Comparison of ENCODE assay signal across 38 cellular contexts in genomic region chr11:124313849-124314248, GRCh38. TPM values are rescaled to one million over a fixed set of nuclear protein-coding genes. Genes with fewer than 3 reads are reported as not detected.
"Had no signal": no experiment of that assay in that cellular context is flagged by ENCODE, and none has a peak within 500 bp of the region (broad histone marks: within the 10 kb centered on the region; RNA-seq: fewer than 3 reads in every experiment).

OR8D1 (minus strand) TSS chr11:124313949; CDS start chr11:124310766, 3,183 bp downstream.

- H3K4me1 Mint-ChIP-seq: activated B cell treated with CpG ODN at 0.5 μM for 24 hours; activated CD4-positive, alpha-beta memory T cell treated with anti-CD3 and anti-CD28 coated beads, Interleukin-2, amount 10 ng/mL, durations not matched to agents 7 days and 5 days; activated CD4-positive, alpha-beta T cell treated with anti-CD3 and anti-CD28 coated beads, Interleukin-2, amount 10 ng/mL, durations not matched to agents 7 days and 5 days; activated CD8-positive, alpha-beta memory T cell treated with anti-CD3 and anti-CD28 coated beads, Interleukin-2, amount 10 ng/mL, durations not matched to agents 7 days and 5 days; activated naive CD4-positive, alpha-beta T cell treated with anti-CD3 and anti-CD28 coated beads, Interleukin-2, amount 10 ng/mL, durations not matched to agents 7 days and 5 days; activated naive CD4-positive, alpha-beta T cell treated with anti-CD3 and anti-CD28 coated beads, Interleukin-2, amount 50 U/mL, for 24 hours; activated naive CD8-positive, alpha-beta T cell treated with anti-CD3 and anti-CD28 coated beads, Interleukin-2, amount 10 ng/mL, durations not matched to agents 7 days and 5 days; activated naive CD8-positive, alpha-beta T cell treated with anti-CD3 and anti-CD28 coated beads, Interleukin-2, amount 50 U/mL, for 24 hours; brain; central memory CD8-positive, alpha-beta T cell; T-cell had no signal

- H3K4me1 ChIP-seq: ascending aorta had no signal

- H3K36me3 Mint-ChIP-seq: activated CD8-positive, alpha-beta memory T cell treated with anti-CD3 and anti-CD28 coated beads, Interleukin-2, amount 10 ng/mL, durations not matched to agents 7 days and 5 days; activated naive CD4-positive, alpha-beta T cell treated with anti-CD3 and anti-CD28 coated beads, Interleukin-2, amount 10 ng/mL, durations not matched to agents 7 days and 5 days; activated naive CD4-positive, alpha-beta T cell treated with anti-CD3 and anti-CD28 coated beads, Interleukin-2, amount 50 U/mL, for 24 hours; activated naive CD8-positive, alpha-beta T cell; activated naive CD8-positive, alpha-beta T cell treated with anti-CD3 and anti-CD28 coated beads, Interleukin-2, amount 10 ng/mL, durations not matched to agents 7 days and 5 days; brain; T-cell had no signal

- H3K4me3 Mint-ChIP-seq: activated B cell treated with CpG ODN at 0.5 μM for 24 hours; activated CD4-positive, alpha-beta memory T cell treated with anti-CD3 and anti-CD28 coated beads, Interleukin-2, amount 10 ng/mL, durations not matched to agents 7 days and 5 days; activated CD4-positive, alpha-beta T cell treated with anti-CD3 and anti-CD28 coated beads, Interleukin-2, amount 10 ng/mL, durations not matched to agents 7 days and 5 days; activated CD8-positive, alpha-beta memory T cell treated with anti-CD3 and anti-CD28 coated beads, Interleukin-2, amount 10 ng/mL, durations not matched to agents 7 days and 5 days; activated CD8-positive, alpha-beta T cell treated with anti-CD3 and anti-CD28 coated beads, Interleukin-2, amount 10 ng/mL, durations not matched to agents 7 days and 5 days; activated naive CD4-positive, alpha-beta T cell treated with anti-CD3 and anti-CD28 coated beads, Interleukin-2, amount 10 ng/mL, durations not matched to agents 7 days and 5 days; activated naive CD4-positive, alpha-beta T cell treated with anti-CD3 and anti-CD28 coated beads, Interleukin-2, amount 50 U/mL, for 24 hours; activated naive CD8-positive, alpha-beta T cell; activated naive CD8-positive, alpha-beta T cell treated with anti-CD3 and anti-CD28 coated beads, Interleukin-2, amount 10 ng/mL, durations not matched to agents 7 days and 5 days; activated naive CD8-positive, alpha-beta T cell treated with anti-CD3 and anti-CD28 coated beads, Interleukin-2, amount 50 U/mL, for 24 hours; activated T-cell treated with anti-CD3 and anti-CD28 coated beads, Interleukin-2, amount 50 U/mL, for 24 hours; brain; central memory CD8-positive, alpha-beta T cell; T-cell; T-helper 1 cell treated with Interleukin-12 subunit alpha and Interleukin-12 subunit beta and Interleukin-4 antibody, amounts not matched to agents 30 μg/mL and 1 μg/mL, for 36 hours; T-helper 2 cell treated with Interferon-gamma antibody and Interleukin-4, amounts not matched to agents 5 μg/mL and 100 μg/mL, for 36 hours had no signal

- H3K9me3 ChIP-seq: ascending aorta had no signal

- H3K9me3 Mint-ChIP-seq: activated B cell treated with CpG ODN at 0.5 μM for 24 hours; activated CD4-positive, alpha-beta memory T cell treated with anti-CD3 and anti-CD28 coated beads, Interleukin-2, amount 10 ng/mL, durations not matched to agents 7 days and 5 days; activated CD4-positive, alpha-beta T cell treated with anti-CD3 and anti-CD28 coated beads, Interleukin-2, amount 10 ng/mL, durations not matched to agents 7 days and 5 days; activated naive CD4-positive, alpha-beta T cell treated with anti-CD3 and anti-CD28 coated beads, Interleukin-2, amount 10 ng/mL, durations not matched to agents 7 days and 5 days; activated naive CD4-positive, alpha-beta T cell treated with anti-CD3 and anti-CD28 coated beads, Interleukin-2, amount 50 U/mL, for 24 hours; activated naive CD8-positive, alpha-beta T cell treated with anti-CD3 and anti-CD28 coated beads, Interleukin-2, amount 10 ng/mL, durations not matched to agents 7 days and 5 days; activated naive CD8-positive, alpha-beta T cell treated with anti-CD3 and anti-CD28 coated beads, Interleukin-2, amount 50 U/mL, for 24 hours; activated T-cell treated with anti-CD3 and anti-CD28 coated beads, Interleukin-2, amount 50 U/mL, for 24 hours; activated T-helper 2 cell treated with anti-CD3 and anti-CD28 coated beads, Interferon-gamma antibody, Interleukin-2, Interleukin-4, amounts not matched to agents 10 μg/mL and 5 μg/mL and 100 μg/mL, durations not matched to agents 14 hours and 24 hours and 36 hours; brain; T-cell; T-helper 1 cell treated with Interleukin-12 subunit alpha and Interleukin-12 subunit beta and Interleukin-4 antibody, amounts not matched to agents 30 μg/mL and 1 μg/mL, for 36 hours; T-helper 2 cell treated with Interferon-gamma antibody and Interleukin-4, amounts not matched to agents 5 μg/mL and 100 μg/mL, for 36 hours had no signal

- H3K27me3 ChIP-seq: ascending aorta had no signal

- H3K27me3 Mint-ChIP-seq: activated CD4-positive, alpha-beta memory T cell treated with anti-CD3 and anti-CD28 coated beads, Interleukin-2, amount 10 ng/mL, durations not matched to agents 7 days and 5 days; activated CD8-positive, alpha-beta memory T cell treated with anti-CD3 and anti-CD28 coated beads, Interleukin-2, amount 10 ng/mL, durations not matched to agents 7 days and 5 days; activated naive CD4-positive, alpha-beta T cell treated with anti-CD3 and anti-CD28 coated beads, Interleukin-2, amount 10 ng/mL, durations not matched to agents 7 days and 5 days; central memory CD8-positive, alpha-beta T cell had no signal

- FAIRE-seq: bronchial epithelial cell, TTC549 had no signal

- H3K36me3 ChIP-seq: ascending aorta, cardiac muscle cell had no signal

- H3K27ac Mint-ChIP-seq: activated B cell treated with CpG ODN at 0.5 μM for 24 hours; activated CD4-positive, alpha-beta memory T cell treated with anti-CD3 and anti-CD28 coated beads, Interleukin-2, amount 10 ng/mL, durations not matched to agents 7 days and 5 days; activated CD4-positive, alpha-beta T cell treated with anti-CD3 and anti-CD28 coated beads, Interleukin-2, amount 10 ng/mL, durations not matched to agents 7 days and 5 days; activated CD8-positive, alpha-beta memory T cell treated with anti-CD3 and anti-CD28 coated beads, Interleukin-2, amount 10 ng/mL, durations not matched to agents 7 days and 5 days; activated CD8-positive, alpha-beta T cell treated with anti-CD3 and anti-CD28 coated beads, Interleukin-2, amount 10 ng/mL, durations not matched to agents 7 days and 5 days; activated naive CD4-positive, alpha-beta T cell treated with anti-CD3 and anti-CD28 coated beads, Interleukin-2, amount 10 ng/mL, durations not matched to agents 7 days and 5 days; activated naive CD4-positive, alpha-beta T cell treated with anti-CD3 and anti-CD28 coated beads, Interleukin-2, amount 50 U/mL, for 24 hours; activated naive CD8-positive, alpha-beta T cell; activated naive CD8-positive, alpha-beta T cell treated with anti-CD3 and anti-CD28 coated beads, Interleukin-2, amount 10 ng/mL, durations not matched to agents 7 days and 5 days; activated naive CD8-positive, alpha-beta T cell treated with anti-CD3 and anti-CD28 coated beads, Interleukin-2, amount 50 U/mL, for 24 hours; activated T-cell treated with anti-CD3 and anti-CD28 coated beads, Interleukin-2, amount 50 U/mL, for 24 hours; activated T-helper 2 cell treated with anti-CD3 and anti-CD28 coated beads, Interferon-gamma antibody, Interleukin-2, Interleukin-4, amounts not matched to agents 10 μg/mL and 5 μg/mL and 100 μg/mL, durations not matched to agents 14 hours and 24 hours and 36 hours; brain; T-cell; T-helper 1 cell treated with Interleukin-12 subunit alpha and Interleukin-12 subunit beta and Interleukin-4 antibody, amounts not matched to agents 30 μg/mL and 1 μg/mL, for 36 hours; T-helper 2 cell treated with Interferon-gamma antibody and Interleukin-4, amounts not matched to agents 5 μg/mL and 100 μg/mL, for 36 hours had no signal

- ATAC-seq: activated CD8-positive, alpha-beta memory T cell treated with anti-CD3 and anti-CD28 coated beads, Interleukin-2, amount 10 ng/mL, durations not matched to agents 7 days and 5 days; activated CD8-positive, alpha-beta T cell treated with anti-CD3 and anti-CD28 coated beads, Interleukin-2, amount 10 ng/mL, durations not matched to agents 7 days and 5 days; activated naive CD8-positive, alpha-beta T cell treated with anti-CD3 and anti-CD28 coated beads, Interleukin-2, amount 50 U/mL, for 24 hours; T-cell had no signal

- H3K4me3 ChIP-seq: ascending aorta, cardiac muscle cell had no signal

- H3K27ac ChIP-seq: ascending aorta, cardiac muscle cell, VCaP had no signal

- DNase-seq: activated B cell treated with CpG ODN at 0.5 μM for 24 hours; activated CD4-positive, alpha-beta memory T cell treated with anti-CD3 and anti-CD28 coated beads, Interleukin-2, amount 10 ng/mL, durations not matched to agents 7 days and 5 days; activated CD4-positive, alpha-beta T cell treated with anti-CD3 and anti-CD28 coated beads for 48 hours; activated CD4-positive, alpha-beta T cell treated with anti-CD3 and anti-CD28 coated beads, Interleukin-2, amount 10 ng/mL, durations not matched to agents 7 days and 5 days; activated CD4-positive, alpha-beta T cell treated with anti-CD3 and anti-CD28 coated beads, Interleukin-2, amount 50 U/mL, for 48 hours; activated CD4-positive, CD25-positive, alpha-beta regulatory T cell treated with anti-CD3 and anti-CD28 coated beads, Interleukin-2, amount 50 U/mL, for 72 hours; activated CD8-positive, alpha-beta memory T cell treated with anti-CD3 and anti-CD28 coated beads for 24 hours; activated CD8-positive, alpha-beta memory T cell treated with anti-CD3 and anti-CD28 coated beads, Interleukin-2, amount 10 ng/mL, durations not matched to agents 7 days and 5 days; activated CD8-positive, alpha-beta memory T cell treated with anti-CD3 and anti-CD28 coated beads, Interleukin-2, amount 50 U/mL, for 48 hours; activated CD8-positive, alpha-beta T cell treated with anti-CD3 and anti-CD28 coated beads, Interleukin-2, amount 10 ng/mL, durations not matched to agents 7 days and 5 days; activated effector memory CD4-positive, alpha-beta T cell treated with Interleukin-2 at 50 U/mL for 16 hours; activated gamma-delta T cell; activated naive CD4-positive, alpha-beta T cell treated with anti-CD3 and anti-CD28 coated beads, Interleukin-2, amount 10 ng/mL, durations not matched to agents 7 days and 5 days; activated naive CD4-positive, alpha-beta T cell treated with Interleukin-2 at 50 U/mL for 16 hours; activated naive CD8-positive, alpha-beta T cell treated with anti-CD3 and anti-CD28 coated beads, Interleukin-2, amount 10 ng/mL, durations not matched to agents 7 days and 5 days; activated naive CD8-positive, alpha-beta T cell treated with anti-CD3 and anti-CD28 coated beads, Interleukin-2, amount 50 U/mL, for 24 hours; activated T-cell treated with anti-CD3 and anti-CD28 coated beads, Interleukin-2, amount 50 U/mL, for 24 hours; activated T-cell treated with anti-CD3 and anti-CD28 coated beads, Interleukin-2, amount 50 U/mL, for 48 hours; amygdala; anterior cingulate cortex; caudate nucleus; cerebellar nuclear complex; T-cell; T-helper 2 cell; T-helper 9 cell had no signal

RNA-seq across cellular contexts. Expression of gene OR8D1, which starts in this region (rescaled TPM):
- total RNA-seq: activated B cell treated with CpG ODN at 0.5 μM for 24 hours; activated CD4-positive, alpha-beta memory T cell treated with anti-CD3 and anti-CD28 coated beads, Interleukin-2, amount 10 ng/mL, durations not matched to agents 7 days and 5 days; activated CD4-positive, alpha-beta T cell treated with anti-CD3 and anti-CD28 coated beads, Interleukin-2, amount 10 ng/mL, durations not matched to agents 7 days and 5 days; activated CD8-positive, alpha-beta memory T cell treated with anti-CD3 and anti-CD28 coated beads, Interleukin-2, amount 10 ng/mL, durations not matched to agents 7 days and 5 days; activated CD8-positive, alpha-beta T cell treated with anti-CD3 and anti-CD28 coated beads, Interleukin-2, amount 10 ng/mL, durations not matched to agents 7 days and 5 days; activated naive CD8-positive, alpha-beta T cell treated with anti-CD3 and anti-CD28 coated beads, Interleukin-2, amount 10 ng/mL, durations not matched to agents 7 days and 5 days; activated T-helper 2 cell treated with anti-CD3 and anti-CD28 coated beads, Interferon-gamma antibody, Interleukin-2, Interleukin-4, amounts not matched to agents 10 μg/mL and 5 μg/mL and 100 μg/mL, durations not matched to agents 14 hours and 24 hours and 36 hours; ascending aorta; bronchial epithelial cell; cardiac muscle cell; T-cell had no signal
- polyA plus RNA-seq: adipose tissue, cardiac muscle cell had no signal
